ENCODE assay signal across 21 cellular contexts in genomic region chr1:228358039-228358763, GRCh38. TPM values are rescaled to one million over a fixed set of nuclear protein-coding genes. Genes with fewer than 3 reads are reported as not detected.
DNase-seq lines count a peak whose midpoint lies in the region; ATAC-seq and TF ChIP-seq lines count a peak whose summit lies in the region.
"Had no signal": no experiment of that assay in that cellular context is flagged by ENCODE, and none has a peak within 500 bp of the region (broad histone marks: within the 10 kb centered on the region; RNA-seq: fewer than 3 reads in every experiment).

No MANE protein-coding gene starts in this region.

- no peak overlapping the region for H3K4me3 Mint-ChIP-seq in activated CD4-positive, alpha-beta memory T cell treated with anti-CD3 and anti-CD28 coated beads, Interleukin-2, amount 10 ng/mL, durations not matched to agents 7 days and 5 days
- no peak overlapping the region for H3K4me3 Mint-ChIP-seq in stimulated activated memory B cell treated with anti-CD40 and anti-IgM and Interleukin-4, amounts not matched to agents 10 μg/mL and 1 μg/mL and 100 μg/mL, for 72 hours
- H3K4me3 Mint-ChIP-seq: CD8-positive, alpha-beta T cell had no signal

- H3K27me3 Mint-ChIP-seq in activated CD4-positive, alpha-beta memory T cell treated with anti-CD3 and anti-CD28 coated beads, Interleukin-2, amount 10 ng/mL, durations not matched to agents 7 days and 5 days = no peaks in the 10 kb centered on the region
- H3K27me3 Mint-ChIP-seq in stimulated activated memory B cell treated with anti-CD40 and anti-IgM and Interleukin-4, amounts not matched to agents 10 μg/mL and 1 μg/mL and 100 μg/mL, for 72 hours = no peaks in the 10 kb centered on the region

- CTCF ChIA-PET in activated CD4-positive, alpha-beta memory T cell treated with anti-CD3 and anti-CD28 coated beads, Interleukin-2, amount 10 ng/mL, durations not matched to agents 7 days and 5 days (lab: Charles Lee) = no interaction called here
- CTCF ChIA-PET in A673 (lab: Charles Lee) = no interaction called here

- H3K27me3 ChIP-seq in A673 (replicated peaks; ENCODE audit: insufficient read depth, low read depth, low read length, poor library complexity) = no peaks in the 10 kb centered on the region
- H3K27me3 ChIP-seq: hepatocyte had no signal

- intact Hi-C loops in Right ventricle myocardium superior (cut with DNase I) (no loop called here), Right ventricle myocardium inferior (cut with DNase I) (no loop called here), left ventricle myocardium superior (cut with micrococcal nuclease) (no loop called here), A673 (cut with micrococcal nuclease; ENCODE audit: unreplicated experiment) (loop anchor here (10.0 kb wide), 1 partner anchor 53 kb away; no protein-coding TSS in a partner anchor)

- no peak for ATAC-seq in Right ventricle myocardium superior (ENCODE audit: poor library complexity)
- no peak for ATAC-seq in Right ventricle myocardium inferior
- ATAC-seq in left ventricle myocardium superior = peak; percentile 0
- no peak for ATAC-seq in stimulated activated memory B cell treated with anti-CD40 and anti-IgM and Interleukin-4, amounts not matched to agents 10 μg/mL and 1 μg/mL and 100 μg/mL, for 72 hours
- ATAC-seq: CD8-positive, alpha-beta T cell; sciatic nerve had no signal

- no TSS peak for BruUV-seq in A673 (replicated peaks; lab: Mats Ljungman, UMichigan)

- no peak overlapping the region for H3K27ac ChIP-seq in A673 (ENCODE audit: low read depth, low read length, poor library complexity, severe bottlenecking)
- H3K27ac ChIP-seq: hepatocyte, SK-N-MC had no signal

- no peaks in the 10 kb centered on the region for H3K9me3 ChIP-seq in A673 (ENCODE audit: low read depth, low read length, poor library complexity, severe bottlenecking)

- H3K9me3 Mint-ChIP-seq in activated CD4-positive, alpha-beta memory T cell treated with anti-CD3 and anti-CD28 coated beads, Interleukin-2, amount 10 ng/mL, durations not matched to agents 7 days and 5 days = no peaks in the 10 kb centered on the region
- H3K9me3 Mint-ChIP-seq in stimulated activated memory B cell treated with anti-CD40 and anti-IgM and Interleukin-4, amounts not matched to agents 10 μg/mL and 1 μg/mL and 100 μg/mL, for 72 hours = no peaks in the 10 kb centered on the region
- H3K9me3 Mint-ChIP-seq: CD8-positive, alpha-beta T cell had no signal

- POLR2A ChIA-PET in activated CD4-positive, alpha-beta memory T cell treated with anti-CD3 and anti-CD28 coated beads, Interleukin-2, amount 10 ng/mL, durations not matched to agents 7 days and 5 days (lab: Charles Lee) = no interaction called here
- POLR2A ChIA-PET in A673 (lab: Charles Lee; ENCODE audit: low non-redundant PET) = no interaction called here

- peak overlapping the region; percentile 57 for H3K27ac Mint-ChIP-seq in activated CD4-positive, alpha-beta memory T cell treated with anti-CD3 and anti-CD28 coated beads, Interleukin-2, amount 10 ng/mL, durations not matched to agents 7 days and 5 days
- peak overlapping the region; percentile 34 for H3K27ac Mint-ChIP-seq in stimulated activated memory B cell treated with anti-CD40 and anti-IgM and Interleukin-4, amounts not matched to agents 10 μg/mL and 1 μg/mL and 100 μg/mL, for 72 hours
- H3K27ac Mint-ChIP-seq: CD8-positive, alpha-beta T cell had no signal

- no peak overlapping the region for H3K4me3 ChIP-seq in A673 (ENCODE audit: low read depth, low read length, poor library complexity, severe bottlenecking)
- H3K4me3 ChIP-seq: hepatocyte, SK-N-MC had no signal

- H3K36me3 ChIP-seq in A673 (ENCODE audit: insufficient read depth, low read length, poor library complexity, severe bottlenecking) = no peaks in the 10 kb centered on the region

- DNase-seq in Right ventricle myocardium superior = peak; percentile 25
- DNase-seq in Right ventricle myocardium inferior (ENCODE audit: missing footprints) = no peak
- no peak for DNase-seq in activated CD4-positive, alpha-beta memory T cell treated with anti-CD3 and anti-CD28 coated beads, Interleukin-2, amount 10 ng/mL, durations not matched to agents 7 days and 5 days
- DNase-seq in left ventricle myocardium superior = peak; percentile 14
- no peak for DNase-seq in H4 (ENCODE audit: low spot score)
- no peak for DNase-seq in HUDEP-2 (lab: John Stamatoyannopoulos, UW; ENCODE audit: unreplicated experiment in 76 of 76)
- no peak for DNase-seq in A673 (ENCODE audit: low spot score)
- DNase-seq: amniotic stem cell; cerebellar nuclear complex; DMS79; effector CD8-positive, alpha-beta T cell; kidney glomerular epithelial cell; NCI-H2081; NCI-H510A treated with DMSO at 0.1 percent for 48 hours; OCI-M1; stimulated activated CD4-positive, alpha-beta T cell treated with anti-CD3 and anti-CD28 coated beads, Interleukin-2, amount 100 ng/mL, for 24 hours had no signal

- no peak for TF ChIP-seq CTCF in A673 (conservative IDR thresholded peaks at IDR 0.05; ENCODE audit: low read depth, low read length)

- H3K4me1 Mint-ChIP-seq in activated CD4-positive, alpha-beta memory T cell treated with anti-CD3 and anti-CD28 coated beads, Interleukin-2, amount 10 ng/mL, durations not matched to agents 7 days and 5 days = peaks cover 4% of the 10 kb centered on the region
- H3K4me1 Mint-ChIP-seq in stimulated activated memory B cell treated with anti-CD40 and anti-IgM and Interleukin-4, amounts not matched to agents 10 μg/mL and 1 μg/mL and 100 μg/mL, for 72 hours = no peaks in the 10 kb centered on the region

- no peaks in the 10 kb centered on the region for H3K36me3 Mint-ChIP-seq in activated CD4-positive, alpha-beta memory T cell treated with anti-CD3 and anti-CD28 coated beads, Interleukin-2, amount 10 ng/mL, durations not matched to agents 7 days and 5 days (ENCODE audit: low read depth)
- no peaks in the 10 kb centered on the region for H3K36me3 Mint-ChIP-seq in stimulated activated memory B cell treated with anti-CD40 and anti-IgM and Interleukin-4, amounts not matched to agents 10 μg/mL and 1 μg/mL and 100 μg/mL, for 72 hours

- H3K4me1 ChIP-seq in A673 (ENCODE audit: insufficient read depth, low read length, poor library complexity, severe bottlenecking) = no peaks in the 10 kb centered on the region

RNA-seq across cellular contexts. Expression of gene TRIM11, which starts 48.4 kb away (rescaled TPM):
- total RNA-seq in Right ventricle myocardium superior (6.2 TPM), Right ventricle myocardium inferior (7.7 TPM), left ventricle myocardium superior (7.6 TPM), A673 (2021) (41.8 and 46.6 TPM in 2 replicates)
- total RNA-seq in activated CD4-positive, alpha-beta memory T cell treated with anti-CD3 and anti-CD28 coated beads, Interleukin-2, amount 10 ng/mL, durations not matched to agents 7 days and 5 days = 10 to 100 TPM; 63.7 to 69.0 TPM
- total RNA-seq in H4 (2014; rRNA removed; shearing (Covaris generic)) = 6.8 and 8.4 TPM in 2 replicates

RNA-seq across cellular contexts. Expression of gene TRIM17, which starts 58.5 kb away (rescaled TPM):
- total RNA-seq in Right ventricle myocardium superior (0.32 TPM), Right ventricle myocardium inferior (0.38 TPM), left ventricle myocardium superior (0.50 TPM), A673 (2021) (0.54 and 0.72 TPM in 2 replicates)
- 1 to 10 TPM; 2.8 to 3.8 TPM for total RNA-seq in activated CD4-positive, alpha-beta memory T cell treated with anti-CD3 and anti-CD28 coated beads, Interleukin-2, amount 10 ng/mL, durations not matched to agents 7 days and 5 days
- total RNA-seq in H4 (2014; rRNA removed; shearing (Covaris generic)) = not detected in 2 replicates

Comparison
In these comparisons a context has a peak if more than half of its experiments do, and no peak if none do; other contexts are left out.
1. DNase-seq: peak in Right ventricle myocardium superior (single experiment) and left ventricle myocardium superior (single experiment); none in Right ventricle myocardium inferior (single experiment), activated CD4-positive, alpha-beta memory T cell treated with anti-CD3 and anti-CD28 coated beads, Interleukin-2, amount 10 ng/mL, durations not matched to agents 7 days and 5 days (single experiment), H4 (single experiment), HUDEP-2 (0 of 76) and A673 (single experiment).